ENCODE assay signal across 8 cellular contexts in genomic region chr2:199955007-199955338, GRCh38. TPM values are rescaled to one million over a fixed set of nuclear protein-coding genes. Genes with fewer than 3 reads are reported as not detected.
DNase-seq lines count a peak whose midpoint lies in the region; ATAC-seq and TF ChIP-seq lines count a peak whose summit lies in the region.

No MANE protein-coding gene starts in this region.

- H3K36me3 Mint-ChIP-seq in activated naive CD4-positive, alpha-beta T cell treated with anti-CD3 and anti-CD28 coated beads, Interleukin-2, amount 50 U/mL, for 24 hours: peaks cover 3% of the 10 kb centered on the region

- H3K9me3 Mint-ChIP-seq in activated naive CD4-positive, alpha-beta T cell treated with anti-CD3 and anti-CD28 coated beads, Interleukin-2, amount 50 U/mL, for 24 hours: no peaks in the 10 kb centered on the region

- H3K27me3 ChIP-seq in dorsolateral prefrontal cortex: no peaks in the 10 kb centered on the region
- no peaks in the 10 kb centered on the region for H3K27me3 ChIP-seq in mucosa of stomach (ENCODE audit: control insufficient read depth, insufficient read depth, low read length)

- H3K4me1 Mint-ChIP-seq in activated naive CD4-positive, alpha-beta T cell treated with anti-CD3 and anti-CD28 coated beads, Interleukin-2, amount 50 U/mL, for 24 hours: peaks cover 58% of the 10 kb centered on the region

- intact Hi-C loops in dorsolateral prefrontal cortex (cut with DNase I): no loop called here

- H3K9ac ChIP-seq in mucosa of stomach (ENCODE audit: low read length): peak overlapping the region; percentile 87

- H3K4me3 ChIP-seq in dorsolateral prefrontal cortex (peak overlapping the region; percentile 71 to 100 (median 93)), mucosa of stomach (ENCODE audit: low read length) (peak overlapping the region; percentile 91)

- H3K27ac Mint-ChIP-seq in activated naive CD4-positive, alpha-beta T cell treated with anti-CD3 and anti-CD28 coated beads, Interleukin-2, amount 50 U/mL, for 24 hours: peak overlapping the region; percentile 95

- no peak for DNase-seq in activated naive CD4-positive, alpha-beta T cell (lab: John Stamatoyannopoulos, UW)
- peak; percentile 71 for DNase-seq in NCI-H69 (lab: John Stamatoyannopoulos, UW)
- no peak for DNase-seq in dorsolateral prefrontal cortex
- no peak for DNase-seq in NCI-H1930 (lab: John Stamatoyannopoulos, UW)
- no peak for DNase-seq in DMS153 (lab: John Stamatoyannopoulos, UW)

- peak overlapping the region; percentile 58 to 99 (median 95) for H3K27ac ChIP-seq in dorsolateral prefrontal cortex

- TF ChIP-seq CTCF in dorsolateral prefrontal cortex (IDR thresholded peaks at IDR 0.05 in 54 of 56, conservative IDR thresholded peaks at IDR 0.05 in 2 of 56; ENCODE audit: low read depth in 1 of 56, partially characterized antibody in 56 of 56): no peak

- ATAC-seq in HG02798 (IDR thresholded peaks at IDR 0.05; ENCODE audit: poor library complexity, unreplicated experiment): peak; percentile 49

- peak overlapping the region; percentile 99 for H3K4me3 Mint-ChIP-seq in activated naive CD4-positive, alpha-beta T cell treated with anti-CD3 and anti-CD28 coated beads, Interleukin-2, amount 50 U/mL, for 24 hours

- no peaks in the 10 kb centered on the region for H3K36me3 ChIP-seq in mucosa of stomach (ENCODE audit: control insufficient read depth, insufficient read depth, low read length)

- H3K4me1 ChIP-seq in mucosa of stomach (ENCODE audit: control insufficient read depth, insufficient read depth, low read length): peaks cover 9% of the 10 kb centered on the region

- H3K27me3 Mint-ChIP-seq in activated naive CD4-positive, alpha-beta T cell treated with anti-CD3 and anti-CD28 coated beads, Interleukin-2, amount 50 U/mL, for 24 hours: no peaks in the 10 kb centered on the region

- no peaks in the 10 kb centered on the region for H3K9me3 ChIP-seq in mucosa of stomach (ENCODE audit: control insufficient read depth, low read length)

RNA-seq across cellular contexts. Expression of gene TYW5, which starts 0.3 kb away (rescaled TPM):
- total RNA-seq in dorsolateral prefrontal cortex: 10 to 100 TPM in 51 of 120 experiments, 1 to 10 TPM in 69; 6.1 to 14.7 (median 9.7) TPM

RNA-seq across cellular contexts. Expression of gene MAIP1, which starts 0.4 kb away (rescaled TPM):
- 10 to 100 TPM; 11.3 to 32.2 (median 18.9) TPM for total RNA-seq in dorsolateral prefrontal cortex

RNA-seq across cellular contexts. Expression of gene C2orf69, which starts 43.9 kb away (rescaled TPM):
- total RNA-seq in dorsolateral prefrontal cortex: 10 to 100 TPM; 14.0 to 30.4 (median 21.6) TPM
